Comparison of ENCODE assay signal across 1 cellular context in genomic region chr10:50496228-50496627, GRCh38.
TF ChIP-seq lines count a peak whose summit lies in the region.

No MANE protein-coding gene starts in this region.

TF ChIP-seq in GM12878, 131 proteins besides CTCF, POLR2A, EP300 and RAD21 (continued from another document):
- TF ChIP-seq CHD2 (IDR thresholded peaks at IDR 0.05; ENCODE audit: borderline replicate concordance, low read depth, low read length) (no peak), NR2F1 (conservative IDR thresholded peaks at IDR 0.05) (no peak), CBX5 (IDR thresholded peaks at IDR 0.05; ENCODE audit: low read depth) (no peak), MTA3 (IDR thresholded peaks at IDR 0.05; ENCODE audit: borderline replicate concordance, low read length) (no peak), TCF3 (IDR thresholded peaks at IDR 0.05; ENCODE audit: borderline replicate concordance, insufficient read depth, low read depth, low read length) (no peak), BACH1 (IDR thresholded peaks at IDR 0.05; ENCODE audit: borderline replicate concordance) (no peak), NFIC (IDR thresholded peaks at IDR 0.05; ENCODE audit: low read depth, low read length) (no peak), NR2C2 (IDR thresholded peaks at IDR 0.05; ENCODE audit: borderline replicate concordance, control insufficient read depth, insufficient read length, low read depth) (no peak), ZNF622 (IDR thresholded peaks at IDR 0.05) (no peak)
